Comparison of ENCODE assay signal across 34 cellular contexts in the genomic region with DNA sequence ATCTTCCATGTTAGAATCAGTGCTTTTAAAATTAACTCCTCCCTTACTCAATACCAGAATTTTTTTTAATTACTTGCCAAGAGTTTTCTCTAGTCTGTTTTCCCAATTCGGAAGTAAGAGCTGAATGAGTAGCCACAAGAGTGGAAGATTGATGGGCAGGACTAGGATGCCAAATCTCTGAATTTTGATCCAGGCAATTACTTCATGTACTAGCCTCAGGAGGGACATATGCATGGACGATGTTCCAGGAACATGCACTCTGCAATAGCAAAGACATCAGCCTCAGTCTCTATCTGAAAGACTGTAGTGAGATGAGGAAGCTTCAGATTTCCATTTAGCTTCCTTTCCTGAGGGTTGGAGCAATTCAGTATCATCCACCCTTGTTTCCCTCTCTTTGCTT.
"Had no signal": no experiment of that assay in that cellular context is flagged by ENCODE, and none has a peak within 500 bp of the region (broad histone marks: within the 10 kb centered on the region; RNA-seq: fewer than 3 reads in every experiment).

No MANE protein-coding gene starts in this region.

- H3K9me3 ChIP-seq: MG63 had no signal

- H3K36me3 ChIP-seq: MG63 had no signal

- H3K27ac ChIP-seq: KMS-11 had no signal

- DNase-seq: Karpas-422, Kasumi-1, MG63, MM.1S, MV-4-11, NCI-H1048, NCI-H1092 treated with DMSO at 0.1 percent for 48 hours, NCI-H1105, NCI-H1105 treated with DMSO at 0.1 percent for 48 hours, NCI-H1417, NCI-H1417 treated with DMSO at 0.1 percent for 48 hours, NCI-H1436, NCI-H1436 treated with DMSO at 0.1 percent for 48 hours, NCI-H146, NCI-H1694, NCI-H1694 treated with DMSO at 0.1 percent for 48 hours, NCI-H187, NCI-H187 treated with DMSO at 0.1 percent for 48 hours, NCI-H1930, NCI-H2029, NCI-H2029 treated with DMSO at 0.1 percent for 48 hours, NCI-H2081, NCI-H2081 treated with DMSO at 0.1 percent for 48 hours, NCI-H2107, NCI-H2171, NCI-H2171 treated with DMSO at 0.1 percent for 48 hours, NCI-H2227 treated with DMSO at 0.1 percent for 48 hours, NCI-H226, NCI-H345, NCI-H446, NCI-H446 treated with DMSO at 0.1 percent for 48 hours, NCI-H510A, NCI-H510A treated with DMSO at 0.1 percent for 48 hours had no signal

- H3K9ac ChIP-seq: KMS-11 had no signal

- H3K4me3 ChIP-seq: MG63 had no signal

- H3K4me2 ChIP-seq: KMS-11 had no signal
